Comparison of ENCODE assay signal across 8 cellular contexts in genomic region chr2:87465730-87466129, GRCh38.
DNase-seq lines count a peak whose midpoint lies in the region; ATAC-seq, FAIRE-seq and TF ChIP-seq lines count a peak whose summit lies in the region.
"Not testable (repeated sequence)": the region's sequence is repeated elsewhere in the genome, so short reads cannot be mapped to it uniquely, and the experiment has no call there.

No MANE protein-coding gene starts in this region.

- FAIRE-seq in HepG2 (lab: Jason Lieb, UNC), result peak; percentile 63

- H3K36me3 ChIP-seq in HepG2 (replicated peaks in 1 of 2; ENCODE audit: control insufficient read depth in 1 of 2, insufficient read depth in 2 of 2, low read length in 2 of 2), result not testable (repeated sequence)

- TF ChIP-seq EP300 in HepG2 (IDR thresholded peaks at IDR 0.05; ENCODE audit: low read depth in 2 of 2, low read length in 2 of 2); HepG2 (CRISPR knock-in tag; IDR thresholded peaks at IDR 0.05; ENCODE audit: borderline replicate concordance): not testable (repeated sequence)

- not testable (repeated sequence) for TF ChIP-seq CTCF in HepG2 (CRISPR knock-in tag; IDR thresholded peaks at IDR 0.05)

- not testable (repeated sequence) for H2AFZ ChIP-seq in HepG2 (ENCODE audit: low read length)

- H4K20me1 ChIP-seq in HepG2 (ENCODE audit: insufficient read depth, low read length), result not testable (repeated sequence)

- H3K27ac Mint-ChIP-seq in T-helper 1 cell treated with Interleukin-12 subunit alpha and Interleukin-12 subunit beta and Interleukin-4 antibody, amounts not matched to agents 30 μg/mL and 1 μg/mL, for 36 hours, result peak overlapping the region; percentile 31
- peak overlapping the region; percentile 83 for H3K27ac Mint-ChIP-seq in activated CD4-positive, alpha-beta memory T cell treated with anti-CD3 and anti-CD28 coated beads, Interleukin-2, amount 10 ng/mL, durations not matched to agents 7 days and 5 days
- peak overlapping the region; percentile 90 for H3K27ac Mint-ChIP-seq in activated naive CD4-positive, alpha-beta T cell treated with anti-CD3 and anti-CD28 coated beads, Interleukin-2, amount 10 ng/mL, durations not matched to agents 7 days and 5 days
- H3K27ac Mint-ChIP-seq in effector memory CD8-positive, alpha-beta T cell, result peak overlapping the region; percentile 73 to 92
- peak overlapping the region; percentile 37 to 74 for H3K27ac Mint-ChIP-seq in natural killer cell treated with Interleukin-12 subunit alpha and Interleukin-12 subunit beta and Interleukin-15 and Interleukin-18, amount 100 ng/mL, for 72 hours
- peak overlapping the region; percentile 4 for H3K27ac Mint-ChIP-seq in stimulated activated naive CD8-positive, alpha-beta T cell treated with anti-CD3 and anti-CD28 coated beads, Interleukin-15, Interleukin-2, amounts not matched to agents 100 ng/mL and 50 ng/mL, for 24 hours

- not testable (repeated sequence) for H3K4me2 ChIP-seq in HepG2 (ENCODE audit: low read depth, low read length)

- H3K36me3 Mint-ChIP-seq in T-helper 1 cell treated with Interleukin-12 subunit alpha and Interleukin-12 subunit beta and Interleukin-4 antibody, amounts not matched to agents 30 μg/mL and 1 μg/mL, for 36 hours (ENCODE audit: low read depth), result peaks cover 12% of the 10 kb centered on the region
- peaks cover 27% of the 10 kb centered on the region for H3K36me3 Mint-ChIP-seq in activated CD4-positive, alpha-beta memory T cell treated with anti-CD3 and anti-CD28 coated beads, Interleukin-2, amount 10 ng/mL, durations not matched to agents 7 days and 5 days (ENCODE audit: low read depth)
- H3K36me3 Mint-ChIP-seq in activated naive CD4-positive, alpha-beta T cell treated with anti-CD3 and anti-CD28 coated beads, Interleukin-2, amount 10 ng/mL, durations not matched to agents 7 days and 5 days, result peaks cover 19% of the 10 kb centered on the region
- H3K36me3 Mint-ChIP-seq in effector memory CD8-positive, alpha-beta T cell (ENCODE audit: insufficient read depth); natural killer cell treated with Interleukin-12 subunit alpha and Interleukin-12 subunit beta and Interleukin-15 and Interleukin-18, amount 100 ng/mL, for 72 hours: not testable (repeated sequence)
- peaks cover 12% of the 10 kb centered on the region for H3K36me3 Mint-ChIP-seq in stimulated activated naive CD8-positive, alpha-beta T cell treated with anti-CD3 and anti-CD28 coated beads, Interleukin-15, Interleukin-2, amounts not matched to agents 100 ng/mL and 50 ng/mL, for 24 hours (ENCODE audit: low read depth)

- POLR2A ChIA-PET in activated CD4-positive, alpha-beta memory T cell treated with anti-CD3 and anti-CD28 coated beads, Interleukin-2, amount 10 ng/mL, durations not matched to agents 7 days and 5 days (lab: Charles Lee); HepG2 (lab: Yijun Ruan, JAX): not testable (repeated sequence)

- H3K4me3 Mint-ChIP-seq in T-helper 1 cell treated with Interleukin-12 subunit alpha and Interleukin-12 subunit beta and Interleukin-4 antibody, amounts not matched to agents 30 μg/mL and 1 μg/mL, for 36 hours; activated naive CD4-positive, alpha-beta T cell treated with anti-CD3 and anti-CD28 coated beads, Interleukin-2, amount 10 ng/mL, durations not matched to agents 7 days and 5 days; stimulated activated naive CD8-positive, alpha-beta T cell treated with anti-CD3 and anti-CD28 coated beads, Interleukin-15, Interleukin-2, amounts not matched to agents 100 ng/mL and 50 ng/mL, for 24 hours: not testable (repeated sequence)
- peak overlapping the region; percentile 1 for H3K4me3 Mint-ChIP-seq in activated CD4-positive, alpha-beta memory T cell treated with anti-CD3 and anti-CD28 coated beads, Interleukin-2, amount 10 ng/mL, durations not matched to agents 7 days and 5 days
- peak overlapping the region; percentile 67 to 72 for H3K4me3 Mint-ChIP-seq in effector memory CD8-positive, alpha-beta T cell
- H3K4me3 Mint-ChIP-seq in natural killer cell treated with Interleukin-12 subunit alpha and Interleukin-12 subunit beta and Interleukin-15 and Interleukin-18, amount 100 ng/mL, for 72 hours, result peak overlapping the region; percentile 74

- not testable (repeated sequence) for H3K27ac ChIP-seq in HepG2 (ENCODE audit: extremely low read length, insufficient read depth, low read length)

- H3K9me3 ChIP-seq in HepG2 (ENCODE audit: low read length), result not testable (repeated sequence)

- not testable (repeated sequence) for TF ChIP-seq POLR2A in HepG2 (IDR thresholded peaks at IDR 0.05; ENCODE audit: insufficient read depth in 1 of 2, low read depth in 2 of 2, low read length in 2 of 2)

- peaks cover 36% of the 10 kb centered on the region for H3K4me1 Mint-ChIP-seq in T-helper 1 cell treated with Interleukin-12 subunit alpha and Interleukin-12 subunit beta and Interleukin-4 antibody, amounts not matched to agents 30 μg/mL and 1 μg/mL, for 36 hours (ENCODE audit: low read depth)
- peaks cover 51% of the 10 kb centered on the region for H3K4me1 Mint-ChIP-seq in activated CD4-positive, alpha-beta memory T cell treated with anti-CD3 and anti-CD28 coated beads, Interleukin-2, amount 10 ng/mL, durations not matched to agents 7 days and 5 days
- peaks cover 61% of the 10 kb centered on the region for H3K4me1 Mint-ChIP-seq in activated naive CD4-positive, alpha-beta T cell treated with anti-CD3 and anti-CD28 coated beads, Interleukin-2, amount 10 ng/mL, durations not matched to agents 7 days and 5 days
- peaks cover 22 to 23% of the 10 kb centered on the region in 2 donors for H3K4me1 Mint-ChIP-seq in effector memory CD8-positive, alpha-beta T cell (ENCODE audit: low read depth in 2 of 2)
- H3K4me1 Mint-ChIP-seq in natural killer cell treated with Interleukin-12 subunit alpha and Interleukin-12 subunit beta and Interleukin-15 and Interleukin-18, amount 100 ng/mL, for 72 hours (ENCODE audit: low read depth in 2 of 2), result peaks cover 22 to 23% of the 10 kb centered on the region in 2 donors
- peaks cover 56% of the 10 kb centered on the region for H3K4me1 Mint-ChIP-seq in stimulated activated naive CD8-positive, alpha-beta T cell treated with anti-CD3 and anti-CD28 coated beads, Interleukin-15, Interleukin-2, amounts not matched to agents 100 ng/mL and 50 ng/mL, for 24 hours (ENCODE audit: low read depth)

- intact Hi-C loops in HepG2 (cut with micrococcal nuclease; ENCODE audit: unreplicated experiment), result not testable (repeated sequence)

- not testable (repeated sequence) for ATAC-seq in effector memory CD8-positive, alpha-beta T cell (replicated peaks); natural killer cell treated with Interleukin-12 subunit alpha and Interleukin-12 subunit beta and Interleukin-15 and Interleukin-18, amount 100 ng/mL, for 72 hours
- ATAC-seq in HepG2, result peak; percentile 36

- BruUV-seq in HepG2 (replicated peaks; lab: Mats Ljungman, UMichigan), result not testable (repeated sequence)

- DNase-seq in EH (ENCODE audit: low read depth), result peak; percentile 27
- DNase-seq in activated CD4-positive, alpha-beta memory T cell treated with anti-CD3 and anti-CD28 coated beads, Interleukin-2, amount 10 ng/mL, durations not matched to agents 7 days and 5 days; activated naive CD4-positive, alpha-beta T cell treated with anti-CD3 and anti-CD28 coated beads, Interleukin-2, amount 10 ng/mL, durations not matched to agents 7 days and 5 days; effector memory CD8-positive, alpha-beta T cell; natural killer cell treated with Interleukin-12 subunit alpha and Interleukin-12 subunit beta and Interleukin-15 and Interleukin-18, amount 100 ng/mL, for 72 hours (ENCODE audit: low spot score): not testable (repeated sequence)
- peak; percentile 52 for DNase-seq in HepG2 (ENCODE audit: low spot score)

- not testable (repeated sequence) for TF ChIP-seq RAD21 in HepG2 (CRISPR knock-in tag; IDR thresholded peaks at IDR 0.05)

- not testable (repeated sequence) for H3K9me3 Mint-ChIP-seq in T-helper 1 cell treated with Interleukin-12 subunit alpha and Interleukin-12 subunit beta and Interleukin-4 antibody, amounts not matched to agents 30 μg/mL and 1 μg/mL, for 36 hours; activated CD4-positive, alpha-beta memory T cell treated with anti-CD3 and anti-CD28 coated beads, Interleukin-2, amount 10 ng/mL, durations not matched to agents 7 days and 5 days; activated naive CD4-positive, alpha-beta T cell treated with anti-CD3 and anti-CD28 coated beads, Interleukin-2, amount 10 ng/mL, durations not matched to agents 7 days and 5 days; effector memory CD8-positive, alpha-beta T cell; natural killer cell treated with Interleukin-12 subunit alpha and Interleukin-12 subunit beta and Interleukin-15 and Interleukin-18, amount 100 ng/mL, for 72 hours; stimulated activated naive CD8-positive, alpha-beta T cell treated with anti-CD3 and anti-CD28 coated beads, Interleukin-15, Interleukin-2, amounts not matched to agents 100 ng/mL and 50 ng/mL, for 24 hours

- H3K27me3 ChIP-seq in HepG2 (ENCODE audit: control insufficient read depth in 1 of 2, insufficient read depth in 2 of 2, low read length in 2 of 2), result not testable (repeated sequence)

- H3K4me3 ChIP-seq in HepG2 (replicated peaks in 1 of 3; ENCODE audit: insufficient read depth in 1 of 3, low read depth in 2 of 3, low read length in 3 of 3), result not testable (repeated sequence)

- H3K4me1 ChIP-seq in HepG2 (ENCODE audit: insufficient read depth, low read length), result peaks cover 27% of the 10 kb centered on the region

- WGBS in HepG2 (ENCODE audit: low lambda C conversion rate), result 34% methylated on average over 3 of the region's 3 CpGs

- H3K9ac ChIP-seq in HepG2 (ENCODE audit: insufficient read depth, low read depth, low read length), result not testable (repeated sequence)

- CTCF ChIA-PET in activated CD4-positive, alpha-beta memory T cell treated with anti-CD3 and anti-CD28 coated beads, Interleukin-2, amount 10 ng/mL, durations not matched to agents 7 days and 5 days (lab: Charles Lee); activated naive CD4-positive, alpha-beta T cell treated with anti-CD3 and anti-CD28 coated beads, Interleukin-2, amount 10 ng/mL, durations not matched to agents 7 days and 5 days (lab: Charles Lee); HepG2 (lab: Yijun Ruan, JAX; ENCODE audit: low intra/inter-chr PET ratio, low total read pairs): not testable (repeated sequence)

- not testable (repeated sequence) for H3K79me2 ChIP-seq in HepG2 (ENCODE audit: insufficient read depth, low read length)

- in situ Hi-C loops in HepG2 (cut with HindIII; ENCODE audit: extremely low pct_ligation_motif_present, low pct_unique_long_range_greater_than_20kb), result not testable (repeated sequence)

- H3K27me3 Mint-ChIP-seq in T-helper 1 cell treated with Interleukin-12 subunit alpha and Interleukin-12 subunit beta and Interleukin-4 antibody, amounts not matched to agents 30 μg/mL and 1 μg/mL, for 36 hours (ENCODE audit: low read depth); activated CD4-positive, alpha-beta memory T cell treated with anti-CD3 and anti-CD28 coated beads, Interleukin-2, amount 10 ng/mL, durations not matched to agents 7 days and 5 days; activated naive CD4-positive, alpha-beta T cell treated with anti-CD3 and anti-CD28 coated beads, Interleukin-2, amount 10 ng/mL, durations not matched to agents 7 days and 5 days; effector memory CD8-positive, alpha-beta T cell; natural killer cell treated with Interleukin-12 subunit alpha and Interleukin-12 subunit beta and Interleukin-15 and Interleukin-18, amount 100 ng/mL, for 72 hours; stimulated activated naive CD8-positive, alpha-beta T cell treated with anti-CD3 and anti-CD28 coated beads, Interleukin-15, Interleukin-2, amounts not matched to agents 100 ng/mL and 50 ng/mL, for 24 hours: not testable (repeated sequence)

Comparison
In these comparisons a context has a peak if more than half of its experiments do, and no peak if none do; other contexts are left out.
1. H3K27ac Mint-ChIP-seq: peak in every context shown above with its lines; median percentile 90 in activated naive CD4-positive, alpha-beta T cell treated with anti-CD3 and anti-CD28 coated beads, Interleukin-2, amount 10 ng/mL, durations not matched to agents 7 days and 5 days; 83 in activated CD4-positive, alpha-beta memory T cell treated with anti-CD3 and anti-CD28 coated beads, Interleukin-2, amount 10 ng/mL, durations not matched to agents 7 days and 5 days; 82 in effector memory CD8-positive, alpha-beta T cell; 56 in natural killer cell treated with Interleukin-12 subunit alpha and Interleukin-12 subunit beta and Interleukin-15 and Interleukin-18, amount 100 ng/mL, for 72 hours; 31 in T-helper 1 cell treated with Interleukin-12 subunit alpha and Interleukin-12 subunit beta and Interleukin-4 antibody, amounts not matched to agents 30 μg/mL and 1 μg/mL, for 36 hours; 4 in stimulated activated naive CD8-positive, alpha-beta T cell treated with anti-CD3 and anti-CD28 coated beads, Interleukin-15, Interleukin-2, amounts not matched to agents 100 ng/mL and 50 ng/mL, for 24 hours.